Comparison of ENCODE assay signal across 31 cellular contexts in genomic region chr5:178986326-178986960, GRCh38. TPM values are rescaled to one million over a fixed set of nuclear protein-coding genes. Genes with fewer than 3 reads are reported as not detected.
"Had no signal": no experiment of that assay in that cellular context is flagged by ENCODE, and none has a peak within 500 bp of the region (broad histone marks: within the 10 kb centered on the region; RNA-seq: fewer than 3 reads in every experiment).

No MANE protein-coding gene starts in this region.

- H3K27me3 ChIP-seq: adrenal gland, ascending aorta, brain microvascular endothelial cell, foreskin keratinocyte, gastrocnemius medialis had no signal

- H3K9me3 ChIP-seq: adrenal gland, gastrocnemius medialis had no signal

- DNase-seq: activated CD4-positive, alpha-beta memory T cell treated with anti-CD3 and anti-CD28 coated beads for 36 hours; activated CD4-positive, alpha-beta T cell treated with anti-CD3 and anti-CD28 coated beads for 36 hours; activated CD4-positive, alpha-beta T cell treated with anti-CD3 and anti-CD28 coated beads, Interleukin-2, amount 10 ng/mL, durations not matched to agents 24 days and 14 days; activated CD4-positive, CD25-positive, alpha-beta regulatory T cell; activated CD4-positive, CD25-positive, alpha-beta regulatory T cell treated with anti-CD3 and anti-CD28 coated beads, Interleukin-2, amount 50 U/mL, for 72 hours; activated CD8-positive, alpha-beta memory T cell treated with anti-CD3 and anti-CD28 coated beads, Interleukin-2, amount 50 U/mL, for 48 hours; activated gamma-delta T cell; activated naive CD4-positive, alpha-beta T cell; activated naive CD4-positive, alpha-beta T cell treated with anti-CD3 and anti-CD28 coated beads, Interleukin-2, amount 10 ng/mL, durations not matched to agents 7 days and 5 days; activated T-cell treated with anti-CD3 and anti-CD28 coated beads for 4 hours; activated T-cell treated with anti-CD3 and anti-CD28 coated beads, Interleukin-2, amount 50 U/mL, for 24 hours; activated T-cell treated with anti-CD3 and anti-CD28 coated beads, Interleukin-2, amount 50 U/mL, for 72 hours; amygdala; brain microvascular endothelial cell; dorsolateral prefrontal cortex; effector memory CD8-positive, alpha-beta T cell; erythroblast; foreskin keratinocyte; gastrocnemius medialis; glutamatergic neuron; heart left ventricle; T-helper 1 cell; T-helper 17 cell; T1000 had no signal

- H3K4me3 ChIP-seq: adrenal gland, ascending aorta, coronary artery, dorsolateral prefrontal cortex, esophagus muscularis mucosa, gastrocnemius medialis, heart left ventricle had no signal

- H3K4me1 ChIP-seq: adrenal gland, ascending aorta, esophagus muscularis mucosa, foreskin keratinocyte, gastrocnemius medialis, heart left ventricle had no signal

- H3K36me3 ChIP-seq: adrenal gland, ascending aorta, brain microvascular endothelial cell, esophagus muscularis mucosa, gastrocnemius medialis, heart left ventricle had no signal

- H3K27ac ChIP-seq: adrenal gland, ascending aorta, brain microvascular endothelial cell, coronary artery, dorsolateral prefrontal cortex, esophagus muscularis mucosa, foreskin keratinocyte, gastrocnemius medialis, heart left ventricle had no signal

- ATAC-seq: activated CD4-positive, alpha-beta T cell treated with anti-CD3 and anti-CD28 coated beads for 36 hours; activated naive CD4-positive, alpha-beta T cell treated with anti-CD3 and anti-CD28 coated beads, Interleukin-2, amount 50 U/mL, for 72 hours; activated T-cell treated with anti-CD3 and anti-CD28 coated beads, Interleukin-2, amount 50 U/mL, for 72 hours; effector memory CD8-positive, alpha-beta T cell; foreskin keratinocyte; gastrocnemius medialis; heart left ventricle; T-helper 17 cell had no signal

RNA-seq across cellular contexts. Expression of gene GRM6, which starts 8.7 kb away (rescaled TPM):
- total RNA-seq: activated CD4-positive, alpha-beta memory T cell treated with anti-CD3 and anti-CD28 coated beads for 36 hours; activated CD4-positive, alpha-beta T cell treated with anti-CD3 and anti-CD28 coated beads for 36 hours; activated CD4-positive, alpha-beta T cell treated with anti-CD3 and anti-CD28 coated beads, Interleukin-2, amount 10 ng/mL, durations not matched to agents 24 days and 14 days; activated naive CD4-positive, alpha-beta T cell treated with anti-CD3 and anti-CD28 coated beads, Interleukin-2, amount 50 U/mL, for 72 hours; activated T-cell treated with anti-CD3 and anti-CD28 coated beads, Interleukin-2, amount 50 U/mL, for 72 hours; adrenal gland; ascending aorta; bronchial epithelial cell; cardiac septum; esophagus muscularis mucosa; foreskin keratinocyte; gastrocnemius medialis; heart left ventricle; T-helper 17 cell had no signal
- polyA plus RNA-seq: foreskin keratinocyte had no signal

RNA-seq across cellular contexts. Expression of gene ZNF454, which starts 45.4 kb away (rescaled TPM):
- total RNA-seq: activated CD4-positive, alpha-beta memory T cell treated with anti-CD3 and anti-CD28 coated beads for 36 hours; activated CD4-positive, alpha-beta T cell treated with anti-CD3 and anti-CD28 coated beads for 36 hours; activated CD4-positive, alpha-beta T cell treated with anti-CD3 and anti-CD28 coated beads, Interleukin-2, amount 10 ng/mL, durations not matched to agents 24 days and 14 days; activated naive CD4-positive, alpha-beta T cell treated with anti-CD3 and anti-CD28 coated beads, Interleukin-2, amount 50 U/mL, for 72 hours; T-helper 17 cell had no signal
